ENCODE assay signal across 13 cellular contexts in genomic region chr14:61234215-61234916, GRCh38. TPM values are rescaled to one million over a fixed set of nuclear protein-coding genes. Genes with fewer than 3 reads are reported as not detected.
"Had no signal": no experiment of that assay in that cellular context is flagged by ENCODE, and none has a peak within 500 bp of the region (broad histone marks: within the 10 kb centered on the region; RNA-seq: fewer than 3 reads in every experiment).

No MANE protein-coding gene starts in this region.

- DNase-seq: activated B cell treated with CpG ODN at 0.5 μM for 24 hours; activated gamma-delta T cell; activated T-cell treated with anti-CD3 and anti-CD28 coated beads, Interleukin-2, amount 50 U/mL, for 24 hours; amniotic stem cell; left colon; mammary epithelial cell; naive thymus-derived CD4-positive, alpha-beta T cell; pancreas; stimulated activated CD4-positive, alpha-beta T cell treated with anti-CD3 and anti-CD28 coated beads, Interleukin-2, amount 100 ng/mL, for 48 hours; stimulated activated naive CD4-positive, alpha-beta T cell; T-helper 2 cell; transverse colon had no signal

- H3K4me1 ChIP-seq: pancreas, transverse colon had no signal

- H3K9me3 ChIP-seq: pancreas, transverse colon had no signal

- H3K27ac ChIP-seq: pancreas, transverse colon had no signal

- ATAC-seq: left colon; naive thymus-derived CD4-positive, alpha-beta T cell; pancreas had no signal

- FAIRE-seq: pancreas, TTC549 had no signal

- H3K4me3 ChIP-seq: pancreas, transverse colon had no signal

RNA-seq across cellular contexts. Expression of gene TMEM30B, which starts 46.8 kb away (rescaled TPM):
- total RNA-seq: activated B cell treated with CpG ODN at 0.5 μM for 24 hours had no signal
